10 cellular contexts compared by ENCODE assay signal in genomic region chr7:135970682-135971365, GRCh38. TPM values are rescaled to one million over a fixed set of nuclear protein-coding genes. Genes with fewer than 3 reads are reported as not detected.
DNase-seq lines count a peak whose midpoint lies in the region; ATAC-seq and TF ChIP-seq lines count a peak whose summit lies in the region.
"Had no signal": no experiment of that assay in that cellular context is flagged by ENCODE, and none has a peak within 500 bp of the region (broad histone marks: within the 10 kb centered on the region; RNA-seq: fewer than 3 reads in every experiment).

No MANE protein-coding gene starts in this region.

- peak overlapping the region; percentile 91 for H3K27ac ChIP-seq in DOHH2 (ENCODE audit: low read depth, low read length)
- H3K27ac ChIP-seq: hepatocyte had no signal

- no peaks in the 10 kb centered on the region for H3K27me3 Mint-ChIP-seq in T-helper 17 cell

- H3K27ac Mint-ChIP-seq in T-helper 17 cell: peak overlapping the region; percentile 45

- peaks cover 49% of the 10 kb centered on the region for H3K4me1 Mint-ChIP-seq in T-helper 17 cell

- H3K79me2 ChIP-seq in DOHH2 (ENCODE audit: control insufficient read depth, low read length): peaks cover 97% of the 10 kb centered on the region

- peaks cover 31% of the 10 kb centered on the region for H3F3A ChIP-seq in DOHH2 (ENCODE audit: control insufficient read depth, insufficient read depth)

- TF ChIP-seq CTCF in DOHH2 (IDR thresholded peaks at IDR 0.05; ENCODE audit: low read depth, low read length, poor library complexity, severe bottlenecking) (no peak), BE2C (IDR thresholded peaks at IDR 0.05; ENCODE audit: low read depth, low read length) (no peak)

- peak overlapping the region; percentile 94 for H3K4me3 ChIP-seq in DOHH2 (ENCODE audit: low read length)
- H3K4me3 ChIP-seq in BE2C (ENCODE audit: low read depth, low read length): no peak overlapping the region
- H3K4me3 ChIP-seq: hepatocyte had no signal

- H3K4me2 ChIP-seq in DOHH2 (ENCODE audit: low read length): peak overlapping the region; percentile 83
- H3K4me2 ChIP-seq: hepatocyte had no signal

- H3K27me3 ChIP-seq in DOHH2 (ENCODE audit: control insufficient read depth, low read length): no peaks in the 10 kb centered on the region
- H3K27me3 ChIP-seq in BE2C: no peaks in the 10 kb centered on the region
- H3K27me3 ChIP-seq: hepatocyte had no signal

- H3K9me3 ChIP-seq in DOHH2 (ENCODE audit: control insufficient read depth, insufficient read depth, low read length) (no peaks in the 10 kb centered on the region), T-helper 17 cell (ENCODE audit: control insufficient read depth, low read length, poor library complexity, severe bottlenecking) (no peaks in the 10 kb centered on the region), BE2C (no peaks in the 10 kb centered on the region)

- peaks cover 40% of the 10 kb centered on the region for H4K20me1 ChIP-seq in DOHH2 (ENCODE audit: control insufficient read depth, insufficient read depth, low read depth, low read length)

- peaks cover 85% of the 10 kb centered on the region for H3K36me3 ChIP-seq in DOHH2 (ENCODE audit: control insufficient read depth, low read length)
- H3K36me3 ChIP-seq in BE2C: peaks cover 12% of the 10 kb centered on the region

- H3K4me1 ChIP-seq in DOHH2 (ENCODE audit: control insufficient read depth, low read length) (peaks cover 95% of the 10 kb centered on the region), BE2C (no peaks in the 10 kb centered on the region; the same call in 1 of the 2 replicates)

- H3K36me3 Mint-ChIP-seq in T-helper 17 cell (ENCODE audit: low read depth): peaks cover 8% of the 10 kb centered on the region

- peak; percentile 67 for ATAC-seq in GM19468 (IDR thresholded peaks at IDR 0.05; ENCODE audit: extremely low read depth, unreplicated experiment)
- peak; percentile 60 for ATAC-seq in HG03280 (IDR thresholded peaks at IDR 0.05; ENCODE audit: unreplicated experiment)
- ATAC-seq in T-helper 17 cell: peak; percentile 53

- no peaks in the 10 kb centered on the region for H3K9me2 ChIP-seq in DOHH2 (replicated peaks; ENCODE audit: control insufficient read depth, low read length)

- peak overlapping the region; percentile 28 for H3K4me3 Mint-ChIP-seq in T-helper 17 cell

- DNase-seq in T-helper 17 cell (no peak), amygdala (lab: John Stamatoyannopoulos, UW) (no peak), BE2C (no peak), dedifferentiated amniotic fluid mesenchymal stem cell (ENCODE audit: extremely low spot score) (no peak)
- DNase-seq in activated effector memory CD4-positive, alpha-beta T cell treated with Interleukin-2 at 50 U/mL for 16 hours: no peak
- DNase-seq: NCI-H226 had no signal

RNA-seq across cellular contexts. Expression of gene MTPN, which starts 6.3 kb away (rescaled TPM):
- 100 to 1,000 TPM; 104 to 193 TPM for total RNA-seq in T-helper 17 cell
- polyA plus RNA-seq in BE2C (2012; ENCODE audit: insufficient read depth, insufficient read length, low read depth): 110 TPM
